8 cellular contexts compared by ENCODE assay signal in the genomic region with DNA sequence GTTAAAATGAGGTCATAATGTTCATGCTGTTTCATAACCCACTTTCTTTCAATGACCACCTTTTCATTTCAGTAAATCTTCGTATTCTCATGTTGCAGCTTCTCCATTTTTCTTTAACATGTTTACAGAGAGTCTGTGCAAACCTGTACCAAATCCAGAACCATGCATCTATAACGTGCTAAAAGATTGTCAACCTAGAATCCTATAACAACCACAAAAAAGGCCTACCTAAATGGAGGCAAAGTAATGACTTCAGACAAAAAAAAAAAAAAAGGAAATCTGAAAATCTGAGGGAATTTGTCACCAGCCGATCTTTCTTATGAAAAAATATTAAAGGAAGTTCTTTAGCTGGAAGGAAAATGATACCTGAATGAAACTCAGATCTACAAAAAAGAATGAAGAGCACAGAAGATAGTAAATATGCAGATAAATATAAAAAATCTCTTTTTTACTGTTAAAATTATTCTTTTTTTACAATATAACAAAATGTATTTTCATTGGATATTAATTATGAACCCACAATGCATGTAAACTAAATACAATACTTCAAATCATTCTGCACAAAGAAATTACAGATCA. TPM values are rescaled to one million over a fixed set of nuclear protein-coding genes. Genes with fewer than 3 reads are reported as not detected.
A peak's percentile ranks its signal among the peaks of the same experiment; 100 is the strongest.
DNase-seq lines count a peak whose midpoint lies in the region; ATAC-seq and TF ChIP-seq lines count a peak whose summit lies in the region.

No MANE protein-coding gene starts in this region.

- peak overlapping the region; percentile 95 for H3K4me3 Mint-ChIP-seq in T-helper 1 cell treated with Interleukin-12 subunit alpha and Interleukin-12 subunit beta and Interleukin-4 antibody, amounts not matched to agents 30 μg/mL and 1 μg/mL, for 36 hours
- peak overlapping the region; percentile 99 for H3K4me3 Mint-ChIP-seq in activated B cell treated with CpG ODN at 0.5 μM for 24 hours
- peak overlapping the region; percentile 92 to 97 for H3K4me3 Mint-ChIP-seq in stimulated activated naive CD8-positive, alpha-beta T cell treated with anti-CD3 and anti-CD28 coated beads, Interleukin-15, amount 100 ng/mL, for 72 hours

- H3K4me3 ChIP-seq in iPS-11a (ENCODE audit: low read depth, low read length) = peak overlapping the region; percentile 1

- H3K4me1 Mint-ChIP-seq in T-helper 1 cell treated with Interleukin-12 subunit alpha and Interleukin-12 subunit beta and Interleukin-4 antibody, amounts not matched to agents 30 μg/mL and 1 μg/mL, for 36 hours (ENCODE audit: low read depth) = peaks cover 40% of the 10 kb centered on the region
- peaks cover 43% of the 10 kb centered on the region for H3K4me1 Mint-ChIP-seq in activated B cell treated with CpG ODN at 0.5 μM for 24 hours
- peaks cover 45% of the 10 kb centered on the region for H3K4me1 Mint-ChIP-seq in stimulated activated naive CD8-positive, alpha-beta T cell treated with anti-CD3 and anti-CD28 coated beads, Interleukin-15, amount 100 ng/mL, for 72 hours

- no peak for TF ChIP-seq CTCF in activated B cell treated with CpG ODN at 0.5 μM for 24 hours (IDR thresholded peaks at IDR 0.05)

- intact Hi-C loops in activated B cell treated with CpG ODN at 0.5 μM for 24 hours (cut with micrococcal nuclease) (loop anchor here (1.0 kb wide), 2 partner anchors 112 to 133 kb away; no protein-coding TSS in a partner anchor), posterior vena cava (cut with DNase I) (no loop called here)

- H3K27me3 Mint-ChIP-seq in T-helper 1 cell treated with Interleukin-12 subunit alpha and Interleukin-12 subunit beta and Interleukin-4 antibody, amounts not matched to agents 30 μg/mL and 1 μg/mL, for 36 hours (ENCODE audit: low read depth) = peaks cover 1% of the 10 kb centered on the region
- H3K27me3 Mint-ChIP-seq in activated B cell treated with CpG ODN at 0.5 μM for 24 hours = no peaks in the 10 kb centered on the region
- H3K27me3 Mint-ChIP-seq in stimulated activated naive CD8-positive, alpha-beta T cell treated with anti-CD3 and anti-CD28 coated beads, Interleukin-15, amount 100 ng/mL, for 72 hours = no peaks in the 10 kb centered on the region

- H3K36me3 Mint-ChIP-seq in T-helper 1 cell treated with Interleukin-12 subunit alpha and Interleukin-12 subunit beta and Interleukin-4 antibody, amounts not matched to agents 30 μg/mL and 1 μg/mL, for 36 hours (ENCODE audit: low read depth) = peaks cover 24% of the 10 kb centered on the region
- H3K36me3 Mint-ChIP-seq in activated B cell treated with CpG ODN at 0.5 μM for 24 hours (ENCODE audit: low read depth) = peaks cover 10% of the 10 kb centered on the region

- peaks cover 19% of the 10 kb centered on the region for H3K9me3 Mint-ChIP-seq in T-helper 1 cell treated with Interleukin-12 subunit alpha and Interleukin-12 subunit beta and Interleukin-4 antibody, amounts not matched to agents 30 μg/mL and 1 μg/mL, for 36 hours
- peaks cover 8% of the 10 kb centered on the region for H3K9me3 Mint-ChIP-seq in activated B cell treated with CpG ODN at 0.5 μM for 24 hours
- peaks cover 16 to 20% of the 10 kb centered on the region in 2 donors for H3K9me3 Mint-ChIP-seq in stimulated activated naive CD8-positive, alpha-beta T cell treated with anti-CD3 and anti-CD28 coated beads, Interleukin-15, amount 100 ng/mL, for 72 hours

- POLR2A ChIA-PET in activated B cell treated with CpG ODN at 0.5 μM for 24 hours (lab: Charles Lee) = interaction anchor here (0.7 to 2.6 kb wide), 4 partner anchors 29 to 438 kb away, joined by 3 to 7 read pairs (median 6); a partner anchor contains a TSS

- no peak for DNase-seq in T-helper 1 cell
- no peak for DNase-seq in activated B cell treated with CpG ODN at 0.5 μM for 24 hours
- no peak for DNase-seq in stimulated activated naive CD8-positive, alpha-beta T cell treated with anti-CD3 and anti-CD28 coated beads, Interleukin-15, amount 100 ng/mL, for 72 hours
- DNase-seq in activated gamma-delta T cell (lab: John Stamatoyannopoulos, UW) = no peak
- no peak for DNase-seq in posterior vena cava (ENCODE audit: low spot score)

- CTCF ChIA-PET in activated B cell treated with CpG ODN at 0.5 μM for 24 hours (lab: Charles Lee) = no interaction called here

- ATAC-seq in activated B cell treated with CpG ODN at 0.5 μM for 24 hours (ENCODE audit: low read depth) = no peak
- ATAC-seq in stimulated activated naive CD8-positive, alpha-beta T cell treated with anti-CD3 and anti-CD28 coated beads, Interleukin-15, amount 100 ng/mL, for 72 hours = no peak
- ATAC-seq in HG03521 (IDR thresholded peaks at IDR 0.05; ENCODE audit: unreplicated experiment) = no peak

- peak overlapping the region; percentile 96 for H3K27ac Mint-ChIP-seq in T-helper 1 cell treated with Interleukin-12 subunit alpha and Interleukin-12 subunit beta and Interleukin-4 antibody, amounts not matched to agents 30 μg/mL and 1 μg/mL, for 36 hours
- peak overlapping the region; percentile 98 for H3K27ac Mint-ChIP-seq in activated B cell treated with CpG ODN at 0.5 μM for 24 hours
- H3K27ac Mint-ChIP-seq in stimulated activated naive CD8-positive, alpha-beta T cell treated with anti-CD3 and anti-CD28 coated beads, Interleukin-15, amount 100 ng/mL, for 72 hours = peak overlapping the region in 1 of 2 donors; percentile 66

RNA-seq across cellular contexts. Expression of a gene that starts 1.4 kb away (rescaled TPM):
- total RNA-seq in activated B cell treated with CpG ODN at 0.5 μM for 24 hours (19.2 and 22.4 TPM in 2 replicates), posterior vena cava (10 to 100 TPM; 35.3 to 53.1 TPM)

RNA-seq across cellular contexts. Expression of a gene that starts 57.4 kb away (rescaled TPM):
- total RNA-seq in activated B cell treated with CpG ODN at 0.5 μM for 24 hours (8.7 and 9.0 TPM in 2 replicates), posterior vena cava (10 to 100 TPM; 13.1 to 15.0 TPM)
